ENCODE assay signal across 1 cellular context in the genomic region with DNA sequence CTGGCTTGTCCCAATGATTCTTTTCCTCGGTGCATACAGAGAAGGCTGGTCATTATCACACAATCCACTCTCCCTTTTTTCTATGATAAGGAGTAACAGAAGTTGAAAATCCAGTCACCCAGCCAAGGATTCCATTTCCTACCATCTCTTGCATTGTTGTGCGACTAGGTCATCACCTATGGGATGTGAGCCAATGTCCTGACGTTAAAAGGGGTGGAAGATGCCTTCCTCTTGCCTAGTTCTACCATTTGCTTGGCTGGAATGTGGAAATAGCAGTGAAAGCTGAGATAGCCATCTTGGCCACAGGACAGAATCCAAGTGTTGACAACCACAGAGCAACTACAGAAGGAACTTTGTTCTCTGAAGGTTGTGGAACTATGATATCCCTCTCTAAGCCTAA.
TF ChIP-seq lines count a peak whose summit lies in the region.

No MANE protein-coding gene starts in this region.

TF ChIP-seq in SK-N-SH, 30 proteins besides CTCF, POLR2A, EP300 and RAD21 (continued from another document):
- 0 out of 2 replicates have a peak, but pooled peaks have one; percentile 28 for TF ChIP-seq SIN3A (IDR thresholded peaks at IDR 0.05; ENCODE audit: borderline replicate concordance, low read depth, low read length)
- TF ChIP-seq YY1 (IDR thresholded peaks at IDR 0.05; ENCODE audit: low read depth): peak; percentile 75; the same call in 1 of the 2 replicates
- TF ChIP-seq, protein P1, sequence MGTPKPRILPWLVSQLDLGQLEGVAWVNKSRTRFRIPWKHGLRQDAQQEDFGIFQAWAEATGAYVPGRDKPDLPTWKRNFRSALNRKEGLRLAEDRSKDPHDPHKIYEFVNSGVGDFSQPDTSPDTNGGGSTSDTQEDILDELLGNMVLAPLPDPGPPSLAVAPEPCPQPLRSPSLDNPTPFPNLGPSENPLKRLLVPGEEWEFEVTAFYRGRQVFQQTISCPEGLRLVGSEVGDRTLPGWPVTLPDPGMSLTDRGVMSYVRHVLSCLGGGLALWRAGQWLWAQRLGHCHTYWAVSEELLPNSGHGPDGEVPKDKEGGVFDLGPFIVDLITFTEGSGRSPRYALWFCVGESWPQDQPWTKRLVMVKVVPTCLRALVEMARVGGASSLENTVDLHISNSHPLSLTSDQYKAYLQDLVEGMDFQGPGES (IDR thresholded peaks at IDR 0.05; ENCODE audit: low read depth, low read length): no peak
- TF ChIP-seq, protein P2, sequence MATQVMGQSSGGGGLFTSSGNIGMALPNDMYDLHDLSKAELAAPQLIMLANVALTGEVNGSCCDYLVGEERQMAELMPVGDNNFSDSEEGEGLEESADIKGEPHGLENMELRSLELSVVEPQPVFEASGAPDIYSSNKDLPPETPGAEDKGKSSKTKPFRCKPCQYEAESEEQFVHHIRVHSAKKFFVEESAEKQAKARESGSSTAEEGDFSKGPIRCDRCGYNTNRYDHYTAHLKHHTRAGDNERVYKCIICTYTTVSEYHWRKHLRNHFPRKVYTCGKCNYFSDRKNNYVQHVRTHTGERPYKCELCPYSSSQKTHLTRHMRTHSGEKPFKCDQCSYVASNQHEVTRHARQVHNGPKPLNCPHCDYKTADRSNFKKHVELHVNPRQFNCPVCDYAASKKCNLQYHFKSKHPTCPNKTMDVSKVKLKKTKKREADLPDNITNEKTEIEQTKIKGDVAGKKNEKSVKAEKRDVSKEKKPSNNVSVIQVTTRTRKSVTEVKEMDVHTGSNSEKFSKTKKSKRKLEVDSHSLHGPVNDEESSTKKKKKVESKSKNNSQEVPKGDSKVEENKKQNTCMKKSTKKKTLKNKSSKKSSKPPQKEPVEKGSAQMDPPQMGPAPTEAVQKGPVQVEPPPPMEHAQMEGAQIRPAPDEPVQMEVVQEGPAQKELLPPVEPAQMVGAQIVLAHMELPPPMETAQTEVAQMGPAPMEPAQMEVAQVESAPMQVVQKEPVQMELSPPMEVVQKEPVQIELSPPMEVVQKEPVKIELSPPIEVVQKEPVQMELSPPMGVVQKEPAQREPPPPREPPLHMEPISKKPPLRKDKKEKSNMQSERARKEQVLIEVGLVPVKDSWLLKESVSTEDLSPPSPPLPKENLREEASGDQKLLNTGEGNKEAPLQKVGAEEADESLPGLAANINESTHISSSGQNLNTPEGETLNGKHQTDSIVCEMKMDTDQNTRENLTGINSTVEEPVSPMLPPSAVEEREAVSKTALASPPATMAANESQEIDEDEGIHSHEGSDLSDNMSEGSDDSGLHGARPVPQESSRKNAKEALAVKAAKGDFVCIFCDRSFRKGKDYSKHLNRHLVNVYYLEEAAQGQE (IDR thresholded peaks at IDR 0.05; ENCODE audit: low read depth, low read length): 0 out of 2 replicates have a peak, but pooled peaks have one; percentile 51
- no peak; the same call in 1 of the 2 replicates for TF ChIP-seq MEF2A (IDR thresholded peaks at IDR 0.05; ENCODE audit: borderline replicate concordance, low read depth)
- TF ChIP-seq, protein P3, sequence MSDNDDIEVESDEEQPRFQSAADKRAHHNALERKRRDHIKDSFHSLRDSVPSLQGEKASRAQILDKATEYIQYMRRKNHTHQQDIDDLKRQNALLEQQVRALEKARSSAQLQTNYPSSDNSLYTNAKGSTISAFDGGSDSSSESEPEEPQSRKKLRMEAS (IDR thresholded peaks at IDR 0.05; ENCODE audit: low read depth): peak; percentile 65; the same call in 1 of the 2 replicates
- no peak for TF ChIP-seq CHD2 (IDR thresholded peaks at IDR 0.05; ENCODE audit: low read length, partially characterized antibody)
- no peak for TF ChIP-seq TAF1 (IDR thresholded peaks at IDR 0.05; ENCODE audit: borderline replicate concordance, low read depth, low read length)
- no peak for TF ChIP-seq FOXJ3 (CRISPR knock-in tag; IDR thresholded peaks at IDR 0.05)
- TF ChIP-seq SMC3 (IDR thresholded peaks at IDR 0.05; ENCODE audit: low read depth, low read length): no peak
- TF ChIP-seq NFIC (IDR thresholded peaks at IDR 0.05; ENCODE audit: borderline replicate concordance): peak; percentile 100
- no peak for TF ChIP-seq MXI1 (IDR thresholded peaks at IDR 0.05; ENCODE audit: low read depth, low read length)
- TF ChIP-seq GATA2 (CRISPR knock-in tag; IDR thresholded peaks at IDR 0.05): no peak
- TF ChIP-seq TCF12 (IDR thresholded peaks at IDR 0.05): peak; percentile 98
- no peak for TF ChIP-seq EZH2phosphoT487 (IDR thresholded peaks at IDR 0.05; ENCODE audit: borderline replicate concordance, low read depth)
- TF ChIP-seq, protein P4, sequence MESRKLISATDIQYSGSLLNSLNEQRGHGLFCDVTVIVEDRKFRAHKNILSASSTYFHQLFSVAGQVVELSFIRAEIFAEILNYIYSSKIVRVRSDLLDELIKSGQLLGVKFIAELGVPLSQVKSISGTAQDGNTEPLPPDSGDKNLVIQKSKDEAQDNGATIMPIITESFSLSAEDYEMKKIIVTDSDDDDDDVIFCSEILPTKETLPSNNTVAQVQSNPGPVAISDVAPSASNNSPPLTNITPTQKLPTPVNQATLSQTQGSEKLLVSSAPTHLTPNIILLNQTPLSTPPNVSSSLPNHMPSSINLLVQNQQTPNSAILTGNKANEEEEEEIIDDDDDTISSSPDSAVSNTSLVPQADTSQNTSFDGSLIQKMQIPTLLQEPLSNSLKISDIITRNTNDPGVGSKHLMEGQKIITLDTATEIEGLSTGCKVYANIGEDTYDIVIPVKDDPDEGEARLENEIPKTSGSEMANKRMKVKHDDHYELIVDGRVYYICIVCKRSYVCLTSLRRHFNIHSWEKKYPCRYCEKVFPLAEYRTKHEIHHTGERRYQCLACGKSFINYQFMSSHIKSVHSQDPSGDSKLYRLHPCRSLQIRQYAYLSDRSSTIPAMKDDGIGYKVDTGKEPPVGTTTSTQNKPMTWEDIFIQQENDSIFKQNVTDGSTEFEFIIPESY (IDR thresholded peaks at IDR 0.05; ENCODE audit: borderline replicate concordance, low read depth): peak; percentile 80; the same call in 1 of the 2 replicates
- peak; percentile 99 for TF ChIP-seq TEAD4 (IDR thresholded peaks at IDR 0.05; ENCODE audit: borderline replicate concordance, insufficient read depth)
- no peak for TF ChIP-seq GABPA (IDR thresholded peaks at IDR 0.05; ENCODE audit: low read depth)
- no peak for TF ChIP-seq NRF1 (IDR thresholded peaks at IDR 0.05; ENCODE audit: low read depth, low read length)
- TF ChIP-seq, protein P5, sequence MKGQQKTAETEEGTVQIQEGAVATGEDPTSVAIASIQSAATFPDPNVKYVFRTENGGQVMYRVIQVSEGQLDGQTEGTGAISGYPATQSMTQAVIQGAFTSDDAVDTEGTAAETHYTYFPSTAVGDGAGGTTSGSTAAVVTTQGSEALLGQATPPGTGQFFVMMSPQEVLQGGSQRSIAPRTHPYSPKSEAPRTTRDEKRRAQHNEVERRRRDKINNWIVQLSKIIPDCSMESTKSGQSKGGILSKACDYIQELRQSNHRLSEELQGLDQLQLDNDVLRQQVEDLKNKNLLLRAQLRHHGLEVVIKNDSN (IDR thresholded peaks at IDR 0.05; ENCODE audit: borderline replicate concordance, low read depth): peak; percentile 55; the same call in 1 of the 2 replicates
- peak; percentile 83 for TF ChIP-seq FOSL2 (IDR thresholded peaks at IDR 0.05; ENCODE audit: borderline replicate concordance, low read depth)
